Comparison of ENCODE assay signal across 8 cellular contexts in the genomic region with DNA sequence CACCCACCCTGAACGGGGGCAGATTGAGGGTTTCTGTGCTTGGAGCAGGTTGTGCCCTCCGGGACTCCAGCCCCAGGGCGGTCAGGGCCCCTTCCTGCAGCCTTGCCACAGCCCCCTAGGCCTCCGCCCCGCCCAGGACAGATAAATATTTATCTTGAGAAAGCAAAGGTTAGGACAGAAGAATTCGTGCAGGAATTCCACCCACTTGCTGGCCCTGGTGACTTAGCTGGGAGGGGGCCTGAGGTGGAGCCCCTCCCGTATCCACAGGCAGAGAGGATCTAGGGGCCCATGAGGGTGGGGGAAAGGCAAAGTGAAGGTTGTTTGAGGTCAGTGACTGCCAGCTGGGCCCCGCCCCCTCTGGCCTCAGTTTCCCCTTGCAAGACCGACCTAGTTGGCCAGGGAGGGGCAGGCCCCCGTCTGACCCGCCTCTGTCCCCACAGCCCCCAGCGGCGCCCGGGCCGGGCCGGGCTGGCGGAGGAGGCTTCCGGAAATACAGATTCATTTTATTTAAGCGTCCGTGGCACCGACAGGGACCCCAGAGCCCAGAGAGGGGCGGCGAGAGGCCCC. TPM values are rescaled to one million over a fixed set of nuclear protein-coding genes. Genes with fewer than 3 reads are reported as not detected.
DNase-seq lines count a peak whose midpoint lies in the region; ATAC-seq and TF ChIP-seq lines count a peak whose summit lies in the region.

No MANE protein-coding gene starts in this region.

- peaks cover 16% of the 10 kb centered on the region for H3K4me1 Mint-ChIP-seq in T-helper 2 cell treated with Interferon-gamma antibody and Interleukin-4, amounts not matched to agents 5 μg/mL and 100 μg/mL, for 36 hours (ENCODE audit: low read depth)

- H3K9me3 Mint-ChIP-seq in T-helper 2 cell treated with Interferon-gamma antibody and Interleukin-4, amounts not matched to agents 5 μg/mL and 100 μg/mL, for 36 hours, result no peaks in the 10 kb centered on the region

- H3K4me3 ChIP-seq in left lung, result peak overlapping the region; percentile 78 to 99
- H3K4me3 ChIP-seq in testis, result peak overlapping the region in 1 of 2 donors; percentile 3

- no peak for TF ChIP-seq POLR2A in testis (IDR thresholded peaks at IDR 0.05)

- H3K36me3 ChIP-seq in left lung, result peaks cover 9 to 75% of the 10 kb centered on the region in 2 donors
- H3K36me3 ChIP-seq in testis (ENCODE audit: low read depth, missing control alignments), result no peaks in the 10 kb centered on the region

- TF ChIP-seq CTCF in left lung (IDR thresholded peaks at IDR 0.05), result no peak
- TF ChIP-seq CTCF in testis (IDR thresholded peaks at IDR 0.05), result no peak

- H3K4me1 ChIP-seq in left lung, result peaks cover 24 to 61% of the 10 kb centered on the region in 2 donors
- peaks cover 55% of the 10 kb centered on the region for H3K4me1 ChIP-seq in testis

- no peak for DNase-seq in T-helper 2 cell treated with Interferon-gamma antibody and Interleukin-4, amounts not matched to agents 5 μg/mL and 100 μg/mL, for 36 hours (ENCODE audit: low spot score)
- DNase-seq in T-helper 2 cell (no peak), amniotic stem cell (lab: John Stamatoyannopoulos, UW) (peak; percentile 54), left lung (no peak), testis (no peak), ecto neural progenitor cell (ENCODE audit: low spot score) (no peak)

- peak overlapping the region; percentile 82 for H3K4me3 Mint-ChIP-seq in T-helper 2 cell treated with Interferon-gamma antibody and Interleukin-4, amounts not matched to agents 5 μg/mL and 100 μg/mL, for 36 hours

- ATAC-seq in left lung, result peak; percentile 1
- ATAC-seq in HG02884 (IDR thresholded peaks at IDR 0.05; ENCODE audit: unreplicated experiment), result no peak
- no peak for ATAC-seq in HG03432 (IDR thresholded peaks at IDR 0.05; ENCODE audit: unreplicated experiment)

- 36 to 42% methylated on average over 11 to 23 of the region's 23 CpGs for WGBS in testis, 2 donors

- no peaks in the 10 kb centered on the region for H3K27me3 ChIP-seq in left lung
- H3K27me3 ChIP-seq in testis, result no peaks in the 10 kb centered on the region

- H3K36me3 Mint-ChIP-seq in T-helper 2 cell treated with Interferon-gamma antibody and Interleukin-4, amounts not matched to agents 5 μg/mL and 100 μg/mL, for 36 hours (ENCODE audit: low read depth), result peaks cover 31% of the 10 kb centered on the region

- peak overlapping the region; percentile 82 for H3K27ac Mint-ChIP-seq in T-helper 2 cell treated with Interferon-gamma antibody and Interleukin-4, amounts not matched to agents 5 μg/mL and 100 μg/mL, for 36 hours

- intact Hi-C loops in left lung (cut with DNase I) (no loop called here), testis (cut with DNase I; ENCODE audit: low total_unique reads) (no loop called here)

- peak overlapping the region; percentile 97 to 99 for H3K27ac ChIP-seq in left lung
- peak overlapping the region; percentile 77 to 95 for H3K27ac ChIP-seq in testis

- H3K27me3 Mint-ChIP-seq in T-helper 2 cell treated with Interferon-gamma antibody and Interleukin-4, amounts not matched to agents 5 μg/mL and 100 μg/mL, for 36 hours (ENCODE audit: low read depth), result no peaks in the 10 kb centered on the region

- no peaks in the 10 kb centered on the region for H3K9me3 ChIP-seq in left lung
- no peaks in the 10 kb centered on the region for H3K9me3 ChIP-seq in testis

RNA-seq across cellular contexts. Expression of gene MIDN, which starts 5.2 kb away (rescaled TPM):
- 100 to 1,000 TPM in 1 of 2 donors, 10 to 100 TPM in 1; 87.4 to 115 TPM for total RNA-seq in left lung
- total RNA-seq in testis, result 10 to 100 TPM; 38.2 to 42.4 TPM
- 30.3 TPM for polyA plus RNA-seq in testis (ENCODE audit: insufficient read depth, low read depth, low replicate concordance)

RNA-seq across cellular contexts. Expression of gene ATP5F1D, which starts 12.0 kb away (rescaled TPM):
- 100 to 1,000 TPM; 139 to 161 TPM for total RNA-seq in left lung
- 100 to 1,000 TPM; 104 to 166 TPM for total RNA-seq in testis
- 94.5 TPM for polyA plus RNA-seq in testis (ENCODE audit: insufficient read depth, low read depth, low replicate concordance)

RNA-seq across cellular contexts. Expression of gene CIRBP, which starts 15.5 kb away (rescaled TPM):
- total RNA-seq in left lung, result 100 to 1,000 TPM; 220 to 235 TPM
- total RNA-seq in testis, result 100 to 1,000 TPM; 621 to 661 TPM
- polyA plus RNA-seq in testis (ENCODE audit: insufficient read depth, low read depth, low replicate concordance), result 483 TPM

RNA-seq across cellular contexts. Expression of gene CBARP, which starts 15.8 kb away (rescaled TPM):
- total RNA-seq in left lung, result 1 to 10 TPM in 1 of 2 donors, under 1 TPM in 1; 0.55 to 1.5 TPM
- total RNA-seq in testis, result 1 to 10 TPM; 5.2 to 6.6 TPM
- polyA plus RNA-seq in testis (ENCODE audit: insufficient read depth, low read depth, low replicate concordance), result 1.5 TPM

RNA-seq across cellular contexts. Expression of gene FAM174C, which starts 21.7 kb away (rescaled TPM):
- total RNA-seq in left lung (10 to 100 TPM; 48.0 to 58.7 TPM), testis (100 to 1,000 TPM; 111 to 128 TPM)
- 51.6 TPM for polyA plus RNA-seq in testis (ENCODE audit: insufficient read depth, low read depth, low replicate concordance)
